ENCODE assay signal across 8 cellular contexts in genomic region chr12:76685246-76685678, GRCh38.
DNase-seq lines count a peak whose midpoint lies in the region; TF ChIP-seq lines count a peak whose summit lies in the region.

No MANE protein-coding gene starts in this region.

- CTCF ChIA-PET in PC-9 (lab: Charles Lee), result no interaction called here

- no peak overlapping the region for H3K4me3 ChIP-seq in astrocyte of the cerebellum (ENCODE audit: low read depth, low read length)
- H3K4me3 ChIP-seq in testis, result no peak overlapping the region
- no peak overlapping the region for H3K4me3 ChIP-seq in PC-9

- intact Hi-C loops in testis (cut with DNase I; ENCODE audit: low total_unique reads) (no loop called here), PC-9 (cut with micrococcal nuclease; ENCODE audit: unreplicated experiment) (no loop called here)

- H2AFZ ChIP-seq in PC-9, result no peak overlapping the region

- no peaks in the 10 kb centered on the region for H3K4me1 ChIP-seq in testis
- H3K4me1 ChIP-seq in PC-9 (replicated peaks; ENCODE audit: insufficient read depth), result peaks cover 7% of the 10 kb centered on the region

- H3F3A ChIP-seq in PC-9 (ENCODE audit: insufficient read depth, low read depth), result no peaks in the 10 kb centered on the region

- H3K27me3 ChIP-seq in testis (no peaks in the 10 kb centered on the region), PC-9 (ENCODE audit: insufficient read depth, low read depth) (no peaks in the 10 kb centered on the region)

- DNase-seq in DMS79 treated with DMSO at 0.1 percent for 48 hours (lab: John Stamatoyannopoulos, UW) (peak; percentile 37), DMS79 (lab: John Stamatoyannopoulos, UW) (no peak), astrocyte of the cerebellum (ENCODE audit: low read depth) (peak; percentile 44), iPS-NIHi11 (ENCODE audit: low spot score) (peak; percentile 55), testis (peak; percentile 34), PC-9 (no peak), activated T-cell treated with anti-CD3 and anti-CD28 coated beads for 4 hours (no peak), GM19238 (ENCODE audit: insufficient read length, low spot score) (no peak)

- H3K27ac ChIP-seq in testis (no peak overlapping the region), PC-9 (no peak overlapping the region)

- in situ Hi-C loops in astrocyte of the cerebellum (cut with HindIII; ENCODE audit: low sequenced_read_pairs), result no loop called here

- BruUV-seq in PC-9 (replicated peaks; lab: Mats Ljungman, UMichigan), result no TSS peak

- TF ChIP-seq POLR2A in testis (IDR thresholded peaks at IDR 0.05), result no peak

- no peaks in the 10 kb centered on the region for H4K20me1 ChIP-seq in PC-9 (ENCODE audit: insufficient read depth)

- no peak for TF ChIP-seq CTCF in astrocyte of the cerebellum (IDR thresholded peaks at IDR 0.05; ENCODE audit: low read depth, low read length, missing control alignments)
- TF ChIP-seq CTCF in testis (IDR thresholded peaks at IDR 0.05), result no peak
- TF ChIP-seq CTCF in PC-9 (conservative IDR thresholded peaks at IDR 0.05), result no peak

- no peak overlapping the region for H3K4me2 ChIP-seq in PC-9

- POLR2A ChIA-PET in PC-9 (lab: Charles Lee; ENCODE audit: unreplicated experiment), result no interaction called here

- H3K36me3 ChIP-seq in testis (ENCODE audit: low read depth, missing control alignments) (no peaks in the 10 kb centered on the region), PC-9 (ENCODE audit: low read depth) (no peaks in the 10 kb centered on the region)

- no peaks in the 10 kb centered on the region for H3K9me3 ChIP-seq in testis
- no peaks in the 10 kb centered on the region for H3K9me3 ChIP-seq in PC-9 (ENCODE audit: insufficient read depth, low read depth)

- 18 to 47% methylated on average over 5 of the region's 5 CpGs for WGBS in testis, 2 donors

- H3K9me2 ChIP-seq in PC-9 (ENCODE audit: insufficient read depth), result no peaks in the 10 kb centered on the region

- no peaks in the 10 kb centered on the region for H3K79me2 ChIP-seq in PC-9 (ENCODE audit: low read depth)

Comparison
In these comparisons a context has a peak if more than half of its experiments do, and no peak if none do; other contexts are left out.
1. DNase-seq: peak in DMS79 treated with DMSO at 0.1 percent for 48 hours (single experiment), astrocyte of the cerebellum (single experiment), iPS-NIHi11 (single experiment) and testis (single experiment); none in DMS79 (single experiment), PC-9 (0 of 2), activated T-cell treated with anti-CD3 and anti-CD28 coated beads for 4 hours (single experiment) and GM19238 (single experiment).